13 cellular contexts compared by ENCODE assay signal in the genomic region with DNA sequence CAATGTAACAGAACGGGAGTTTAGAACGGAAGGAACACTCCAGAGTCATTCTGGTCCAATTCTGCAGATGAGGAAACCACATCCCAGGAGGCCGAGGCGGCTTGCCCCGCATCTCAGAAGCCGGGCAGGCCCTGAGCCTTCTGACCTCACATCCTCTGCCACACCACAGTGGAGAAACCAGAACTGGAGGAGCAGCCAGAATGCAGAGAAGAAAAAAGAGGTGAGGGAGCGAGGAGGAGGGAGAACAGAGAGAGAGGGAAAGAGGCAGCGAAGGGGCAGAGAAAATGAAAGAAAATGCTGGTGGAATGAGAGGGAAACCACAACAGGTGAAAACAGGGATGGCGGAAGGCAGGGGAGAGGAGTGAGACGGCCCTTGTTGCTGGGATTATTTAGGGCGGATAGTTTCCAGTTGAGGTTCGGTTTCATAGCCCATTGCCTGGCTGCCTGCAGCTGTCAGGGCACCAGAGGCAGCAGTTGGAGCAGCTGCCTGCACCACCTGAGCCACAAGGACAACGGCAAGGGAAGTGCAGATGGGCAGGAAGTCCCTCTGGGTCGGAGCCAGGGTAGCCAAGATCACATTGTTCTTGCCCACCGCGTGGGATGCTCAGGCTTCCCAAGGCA. TPM values are rescaled to one million over a fixed set of nuclear protein-coding genes. Genes with fewer than 3 reads are reported as not detected.
DNase-seq lines count a peak whose midpoint lies in the region; ATAC-seq and TF ChIP-seq lines count a peak whose summit lies in the region.
"Had no signal": no experiment of that assay in that cellular context is flagged by ENCODE, and none has a peak within 500 bp of the region (broad histone marks: within the 10 kb centered on the region; RNA-seq: fewer than 3 reads in every experiment).

Gene HMHB1, plus strand, starts transcription at position 77 of the 621 bp plus-strand sequence.

- H3K27ac Mint-ChIP-seq in activated naive CD4-positive, alpha-beta T cell treated with anti-CD3 and anti-CD28 coated beads, Interleukin-2, amount 10 ng/mL, durations not matched to agents 7 days and 5 days = no peak within 1 kb of the TSS

- 6% methylated on average over 16 of the region's 16 CpGs for WGBS in thymus
- 77 to 80% methylated on average over 16 of the region's 16 CpGs for WGBS in thyroid gland, 2 donors

- no peaks in the 10 kb centered on the region for H3K9me3 ChIP-seq in thymus (ENCODE audit: control insufficient read depth)
- no peaks in the 10 kb centered on the region for H3K9me3 ChIP-seq in thyroid gland

- H3K27me3 ChIP-seq in thymus (ENCODE audit: control insufficient read depth, insufficient read depth) (no peaks in the 10 kb centered on the region), thyroid gland (no peaks in the 10 kb centered on the region)

- H3K4me1 Mint-ChIP-seq in activated naive CD4-positive, alpha-beta T cell treated with anti-CD3 and anti-CD28 coated beads, Interleukin-2, amount 10 ng/mL, durations not matched to agents 7 days and 5 days = peaks cover 18% of the 10 kb centered on the region

- H3K9me3 Mint-ChIP-seq in activated naive CD4-positive, alpha-beta T cell treated with anti-CD3 and anti-CD28 coated beads, Interleukin-2, amount 10 ng/mL, durations not matched to agents 7 days and 5 days = no peaks in the 10 kb centered on the region

- peaks cover 17% of the 10 kb centered on the region for H3K4me1 ChIP-seq in thymus (ENCODE audit: control insufficient read depth, insufficient read depth, low read length)
- H3K4me1 ChIP-seq in thyroid gland = no peaks in the 10 kb centered on the region

- H3K27me3 Mint-ChIP-seq in activated naive CD4-positive, alpha-beta T cell treated with anti-CD3 and anti-CD28 coated beads, Interleukin-2, amount 10 ng/mL, durations not matched to agents 7 days and 5 days = peaks cover 5% of the 10 kb centered on the region

- DNase-seq in activated naive CD4-positive, alpha-beta T cell treated with anti-CD3 and anti-CD28 coated beads, Interleukin-2, amount 10 ng/mL, durations not matched to agents 7 days and 5 days = peak; percentile 21
- no peak for DNase-seq in activated naive CD4-positive, alpha-beta T cell treated with anti-CD3 and anti-CD28 coated beads, Interleukin-2, amount 50 U/mL, for 16 hours
- DNase-seq in UCSD-AML1 (lab: John Stamatoyannopoulos, UW; ENCODE audit: unreplicated experiment) (peak; percentile 11), midbrain (lab: John Stamatoyannopoulos, UW) (no peak), NCI-H1930 (lab: John Stamatoyannopoulos, UW) (no peak), thyroid gland (no peak)
- DNase-seq: erythroblast, left ventricle myocardium superior, SW 1271 had no signal

- H3K27ac ChIP-seq in thymus (ENCODE audit: low read depth) (peak within 1 kb of the TSS; percentile 77), thyroid gland (no peak within 1 kb of the TSS)

- no peaks in the 10 kb centered on the region for H3K36me3 Mint-ChIP-seq in activated naive CD4-positive, alpha-beta T cell treated with anti-CD3 and anti-CD28 coated beads, Interleukin-2, amount 10 ng/mL, durations not matched to agents 7 days and 5 days

- CTCF ChIA-PET in activated naive CD4-positive, alpha-beta T cell treated with anti-CD3 and anti-CD28 coated beads, Interleukin-2, amount 10 ng/mL, durations not matched to agents 7 days and 5 days (lab: Charles Lee) = no interaction called here

- TF ChIP-seq CTCF in thyroid gland (IDR thresholded peaks at IDR 0.05) = no peak

- H3K36me3 ChIP-seq in thymus (ENCODE audit: control insufficient read depth, insufficient read depth) = no peaks in the 10 kb centered on the region
- no peaks in the 10 kb centered on the region for H3K36me3 ChIP-seq in thyroid gland

- TF ChIP-seq POLR2A in thyroid gland (IDR thresholded peaks at IDR 0.05) = no peak

- H3K4me3 Mint-ChIP-seq in activated naive CD4-positive, alpha-beta T cell treated with anti-CD3 and anti-CD28 coated beads, Interleukin-2, amount 10 ng/mL, durations not matched to agents 7 days and 5 days = peak within 1 kb of the TSS; percentile 2

- peak; percentile 61 for ATAC-seq in HG03045 (IDR thresholded peaks at IDR 0.05; ENCODE audit: unreplicated experiment)
- ATAC-seq: K562, left ventricle myocardium superior had no signal

- H3K4me3 ChIP-seq in thymus (ENCODE audit: low read length) (peak within 1 kb of the TSS; percentile 32), thyroid gland (replicated peaks in 1 of 3) (no peak within 1 kb of the TSS)
- H3K4me3 ChIP-seq: K562 had no signal

- intact Hi-C loops in thyroid gland (cut with DNase I) = loop anchor here (10.0 kb wide), 1 partner anchor 167 kb away; no protein-coding TSS in a partner anchor

RNA-seq across cellular contexts. Expression of gene HMHB1, which starts in this region (rescaled TPM):
- polyA plus RNA-seq in thymus = 3.8 TPM
- not detected for total RNA-seq in thyroid gland
- total RNA-seq: K562, left ventricle myocardium superior had no signal
- polyA plus RNA-seq: BJ, K562 had no signal

Comparison
In these comparisons a context has a peak if more than half of its experiments do, and no peak if none do; other contexts are left out.
1. DNase-seq: peak in activated naive CD4-positive, alpha-beta T cell treated with anti-CD3 and anti-CD28 coated beads, Interleukin-2, amount 10 ng/mL, durations not matched to agents 7 days and 5 days (single experiment) and UCSD-AML1 (single experiment); none in activated naive CD4-positive, alpha-beta T cell treated with anti-CD3 and anti-CD28 coated beads, Interleukin-2, amount 50 U/mL, for 16 hours (single experiment), midbrain (single experiment), NCI-H1930 (0 of 2) and thyroid gland (0 of 2).